17 cellular contexts compared by ENCODE assay signal in genomic region chr20:32925481-32926196, GRCh38.
DNase-seq lines count a peak whose midpoint lies in the region; TF ChIP-seq lines count a peak whose summit lies in the region.
"Had no signal": no experiment of that assay in that cellular context is flagged by ENCODE, and none has a peak within 500 bp of the region (broad histone marks: within the 10 kb centered on the region; RNA-seq: fewer than 3 reads in every experiment).

No MANE protein-coding gene starts in this region.

- no peaks in the 10 kb centered on the region for H3K9me3 ChIP-seq in trophoblast cell (ENCODE audit: insufficient read depth, low read depth, low read length)
- H3K9me3 ChIP-seq: BLaER1 had no signal

- no peak overlapping the region for H3K4me2 ChIP-seq in trophoblast cell (ENCODE audit: low read length)
- H3K4me2 ChIP-seq: BLaER1 had no signal

- H3K27ac Mint-ChIP-seq in glutamatergic neuron (ENCODE audit: unreplicated experiment): no peak overlapping the region
- H3K27ac Mint-ChIP-seq: CD4-positive, alpha-beta memory T cell; HFFc6 had no signal

- H2BK5ac ChIP-seq in trophoblast cell (ENCODE audit: low read depth, low read length, poor library complexity): no peak overlapping the region

- no peaks in the 10 kb centered on the region for H3K4me1 Mint-ChIP-seq in glutamatergic neuron (ENCODE audit: low read depth, unreplicated experiment)
- H3K4me1 Mint-ChIP-seq: CD14-positive monocyte; CD4-positive, alpha-beta memory T cell had no signal

- H3K27ac ChIP-seq in trophoblast cell (ENCODE audit: low read depth, low read length): no peak overlapping the region
- H3K27ac ChIP-seq: BLaER1 had no signal

- peak; percentile 46 for DNase-seq in activated CD8-positive, alpha-beta memory T cell treated with anti-CD3 and anti-CD28 coated beads, Interleukin-2, amount 50 U/mL, for 48 hours
- no peak for DNase-seq in activated CD8-positive, alpha-beta memory T cell treated with anti-CD3 and anti-CD28 coated beads, Interleukin-2, amount 50 U/mL, for 4 hours
- DNase-seq in mesenteric fat pad (ENCODE audit: low spot score) (peak; percentile 86), trophoblast cell (peak in 1 of 2 donors; percentile 14), NCI-H510A treated with DMSO at 0.1 percent for 48 hours (lab: John Stamatoyannopoulos, UW) (no peak), glutamatergic neuron (no peak)
- DNase-seq in stimulated activated CD4-positive, alpha-beta T cell treated with anti-CD3 and anti-CD28 coated beads, Interleukin-12 subunit alpha, Interleukin-12 subunit beta, amount 100 ng/mL, for 4 hours: no peak
- DNase-seq: 8988T; CD4-positive, alpha-beta memory T cell; DND-41; EL; GOT3; H7; HFFc6 had no signal

- no peak overlapping the region for H2AFZ ChIP-seq in trophoblast cell (ENCODE audit: insufficient read depth, low read length, poor library complexity)

- peaks cover 2% of the 10 kb centered on the region for H3K27me3 Mint-ChIP-seq in glutamatergic neuron (ENCODE audit: unreplicated experiment)
- H3K27me3 Mint-ChIP-seq: CD4-positive, alpha-beta memory T cell had no signal

- H2BK120ac ChIP-seq in trophoblast cell (ENCODE audit: insufficient read depth, low read length, poor library complexity): no peak overlapping the region

- no peak overlapping the region for H4K91ac ChIP-seq in trophoblast cell (ENCODE audit: low read depth, low read length)

- no peak overlapping the region for H3K18ac ChIP-seq in trophoblast cell (ENCODE audit: low read length)

- H3K4me3 Mint-ChIP-seq in glutamatergic neuron (ENCODE audit: unreplicated experiment): no peak overlapping the region
- H3K4me3 Mint-ChIP-seq: CD14-positive monocyte; CD4-positive, alpha-beta memory T cell; HFFc6 had no signal

- no peaks in the 10 kb centered on the region for H3K4me1 ChIP-seq in trophoblast cell (ENCODE audit: control insufficient read depth in 1 of 2, insufficient read depth in 2 of 2, low read length in 2 of 2)
- H3K4me1 ChIP-seq: BLaER1 had no signal

- H3K9ac ChIP-seq in trophoblast cell (ENCODE audit: low read length): no peak overlapping the region
- H3K9ac ChIP-seq: BLaER1 had no signal

- no peaks in the 10 kb centered on the region for H3K79me1 ChIP-seq in trophoblast cell (ENCODE audit: low read length)

- no peak overlapping the region for H4K8ac ChIP-seq in trophoblast cell (ENCODE audit: low read depth, low read length)

- H3K14ac ChIP-seq in trophoblast cell (ENCODE audit: low read length): no peak overlapping the region

- H3K23ac ChIP-seq in trophoblast cell (ENCODE audit: low read length): no peak overlapping the region

- no CpG with 5 or more reads among the region's 17 CpGs for WGBS in trophoblast cell (ENCODE audit: extremely low coverage, insufficient coverage, insufficient read length)

- H3K36me3 ChIP-seq in trophoblast cell (ENCODE audit: control insufficient read depth in 1 of 2, insufficient read depth in 2 of 2, low read length in 2 of 2): no peaks in the 10 kb centered on the region
- H3K36me3 ChIP-seq: BLaER1 had no signal

- no peak overlapping the region for H2AK5ac ChIP-seq in trophoblast cell (ENCODE audit: low read length)

- H3K36me3 Mint-ChIP-seq in glutamatergic neuron (ENCODE audit: unreplicated experiment): peaks cover 4% of the 10 kb centered on the region
- H3K36me3 Mint-ChIP-seq: CD14-positive monocyte; CD4-positive, alpha-beta memory T cell had no signal

- no peak overlapping the region for H3K4ac ChIP-seq in trophoblast cell (ENCODE audit: low read depth, low read length)

- no peak for TF ChIP-seq CTCF in glutamatergic neuron (IDR thresholded peaks at IDR 0.05; ENCODE audit: partially characterized antibody, unreplicated experiment)

- H2BK12ac ChIP-seq in trophoblast cell (ENCODE audit: low read length): no peak overlapping the region

- H3K4me3 ChIP-seq in trophoblast cell (ENCODE audit: low read depth, low read length): peak overlapping the region; percentile 43
- H3K4me3 ChIP-seq: BLaER1, GM12878 had no signal

- no peak overlapping the region for H4K12ac ChIP-seq in trophoblast cell (ENCODE audit: low read depth, low read length)

- no peaks in the 10 kb centered on the region for H3K79me2 ChIP-seq in trophoblast cell (ENCODE audit: control insufficient read depth, insufficient read depth, low read length, poor library complexity)

- H3K9me3 Mint-ChIP-seq in glutamatergic neuron (ENCODE audit: unreplicated experiment): peaks cover 2% of the 10 kb centered on the region
- H3K9me3 Mint-ChIP-seq: CD14-positive monocyte; CD4-positive, alpha-beta memory T cell; HFFc6 had no signal

- H3K27me3 ChIP-seq in trophoblast cell (ENCODE audit: insufficient read depth, low read length): no peaks in the 10 kb centered on the region
- H3K27me3 ChIP-seq: BLaER1 had no signal

Comparison
In these comparisons a context has a peak if more than half of its experiments do, and no peak if none do; other contexts are left out.
1. DNase-seq: peak in activated CD8-positive, alpha-beta memory T cell treated with anti-CD3 and anti-CD28 coated beads, Interleukin-2, amount 50 U/mL, for 48 hours (single experiment) and mesenteric fat pad (single experiment); none in activated CD8-positive, alpha-beta memory T cell treated with anti-CD3 and anti-CD28 coated beads, Interleukin-2, amount 50 U/mL, for 4 hours (single experiment), stimulated activated CD4-positive, alpha-beta T cell treated with anti-CD3 and anti-CD28 coated beads, Interleukin-12 subunit alpha, Interleukin-12 subunit beta, amount 100 ng/mL, for 4 hours (single experiment), NCI-H510A treated with DMSO at 0.1 percent for 48 hours (single experiment) and glutamatergic neuron (single experiment).